Comparison of ENCODE assay signal across 8 cellular contexts in the genomic region with DNA sequence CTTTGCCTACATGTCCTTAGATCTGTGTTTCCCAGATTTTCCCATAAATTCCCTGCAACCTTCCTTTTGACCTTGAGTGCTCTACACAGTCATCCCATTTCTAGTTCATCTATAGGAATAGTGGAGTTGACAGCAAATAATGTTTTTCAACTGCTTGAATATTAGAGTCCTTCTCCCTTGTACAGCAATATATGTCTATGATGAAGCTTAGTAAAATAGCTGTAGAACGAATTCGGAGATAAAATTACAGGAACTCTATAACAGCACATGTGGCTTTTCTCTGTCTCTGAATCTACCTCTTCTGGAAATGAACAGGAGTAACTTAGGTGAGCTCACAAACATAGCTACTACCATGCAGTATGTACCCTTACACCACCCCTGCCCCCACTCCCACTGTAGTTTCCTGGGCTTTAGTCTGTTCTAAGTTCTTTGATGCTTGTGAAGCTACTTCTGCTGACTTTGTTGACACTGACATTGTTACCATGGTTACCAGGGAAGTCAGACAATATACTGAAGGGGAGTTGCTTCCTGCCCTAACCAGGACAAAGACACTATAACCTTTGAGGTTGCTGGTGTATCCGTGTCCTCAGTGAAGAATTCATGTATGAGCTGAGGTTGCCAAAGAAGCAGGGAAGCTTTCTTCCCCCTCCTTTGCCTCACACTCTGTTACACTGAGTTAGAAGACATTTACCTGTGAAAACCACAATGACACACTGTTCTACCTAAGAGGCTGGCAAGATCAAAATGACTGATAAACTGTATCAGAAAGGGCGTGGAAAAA. TPM values are rescaled to one million over a fixed set of nuclear protein-coding genes. Genes with fewer than 3 reads are reported as not detected.
DNase-seq lines count a peak whose midpoint lies in the region; ATAC-seq and TF ChIP-seq lines count a peak whose summit lies in the region.

No MANE protein-coding gene starts in this region.

- no peaks in the 10 kb centered on the region for H3K36me3 Mint-ChIP-seq in type B pancreatic cell

- no peak overlapping the region for H3K27ac Mint-ChIP-seq in type B pancreatic cell

- no peak overlapping the region for H4K91ac ChIP-seq in neuronal stem cell (ENCODE audit: low read depth, low read length, poor library complexity)

- H2BK120ac ChIP-seq in neuronal stem cell (ENCODE audit: low read depth, low read length) = no peak overlapping the region

- no peak overlapping the region for H3K27ac ChIP-seq in mammary epithelial cell (ENCODE audit: insufficient read depth, low read depth, low read length)
- no peak overlapping the region for H3K27ac ChIP-seq in neuronal stem cell (replicated peaks; ENCODE audit: low read length)

- H2BK5ac ChIP-seq in neuronal stem cell (ENCODE audit: low read length) = no peak overlapping the region

- no peak overlapping the region for H3K23ac ChIP-seq in neuronal stem cell (ENCODE audit: low read depth, low read length, poor library complexity)

- peaks cover 4% of the 10 kb centered on the region for H3K27me3 Mint-ChIP-seq in type B pancreatic cell

- H3K4me1 ChIP-seq in mammary epithelial cell (ENCODE audit: insufficient read depth, low read length) (peaks cover 13% of the 10 kb centered on the region), neuronal stem cell (ENCODE audit: control insufficient read depth in 2 of 2, insufficient read depth in 1 of 2, low read depth in 1 of 2, low read length in 2 of 2) (peaks cover 4 to 12% of the 10 kb centered on the region in 2 donors)

- no peaks in the 10 kb centered on the region for H3K79me1 ChIP-seq in neuronal stem cell (ENCODE audit: low read depth, low read length)

- ATAC-seq in HG03175 (IDR thresholded peaks at IDR 0.05; ENCODE audit: unreplicated experiment) (peak; percentile 64), GM18520 (IDR thresholded peaks at IDR 0.05; ENCODE audit: unreplicated experiment) (no peak), HG02852 (IDR thresholded peaks at IDR 0.05; ENCODE audit: unreplicated experiment) (no peak)

- H2AFZ ChIP-seq in mammary epithelial cell (ENCODE audit: low read depth, low read length) = no peak overlapping the region
- no peak overlapping the region for H2AFZ ChIP-seq in neuronal stem cell (ENCODE audit: low read length)

- DNase-seq in T-helper 22 cell (ENCODE audit: low read depth) = peak; percentile 83
- DNase-seq in mammary epithelial cell = peak; percentile 88
- DNase-seq in neuronal stem cell (ENCODE audit: low spot score) = peak; percentile 26
- no peak for DNase-seq in EL
- DNase-seq in type B pancreatic cell (ENCODE audit: extremely low spot score, unreplicated experiment) = no peak

- no peak overlapping the region for H2BK15ac ChIP-seq in neuronal stem cell (ENCODE audit: low read length)

- no peaks in the 10 kb centered on the region for H3K36me3 ChIP-seq in mammary epithelial cell (ENCODE audit: insufficient read depth, low read length)
- no peaks in the 10 kb centered on the region for H3K36me3 ChIP-seq in neuronal stem cell (replicated peaks in 1 of 2; ENCODE audit: control insufficient read depth in 2 of 2, insufficient read depth in 2 of 2, low read length in 2 of 2)

- no peak for TF ChIP-seq CTCF in mammary epithelial cell (conservative IDR thresholded peaks at IDR 0.05 in 1 of 2, IDR thresholded peaks at IDR 0.05 in 1 of 2; ENCODE audit: extremely low read depth in 1 of 2, insufficient read depth in 1 of 2, low read depth in 1 of 2, low read length in 2 of 2)
- TF ChIP-seq CTCF in type B pancreatic cell (conservative IDR thresholded peaks at IDR 0.05) = no peak

- H3K4me2 ChIP-seq in mammary epithelial cell (ENCODE audit: insufficient read depth, low read depth, low read length) = no peak overlapping the region
- no peak overlapping the region for H3K4me2 ChIP-seq in neuronal stem cell (ENCODE audit: insufficient read depth, low read length, poor library complexity, severe bottlenecking)

- H3K79me2 ChIP-seq in mammary epithelial cell (ENCODE audit: insufficient read depth, low read length) = no peaks in the 10 kb centered on the region

- H3K4me3 Mint-ChIP-seq in type B pancreatic cell = no peak overlapping the region

- BruUV-seq in mammary epithelial cell (replicated peaks; lab: Mats Ljungman, UMichigan) = no TSS peak

- H4K8ac ChIP-seq in neuronal stem cell (ENCODE audit: low read depth, low read length) = no peak overlapping the region

- CTCF ChIA-PET in mammary epithelial cell (lab: Charles Lee; ENCODE audit: low non-redundant PET) = interaction anchor here (0.5 to 0.6 kb wide), 2 partner anchors 73 to 1307 kb away, joined by 3 to 7 read pairs; no protein-coding TSS in a partner anchor

- H3K9me3 Mint-ChIP-seq in type B pancreatic cell = peaks cover 11% of the 10 kb centered on the region

- peaks cover 8% of the 10 kb centered on the region for H3K4me1 Mint-ChIP-seq in type B pancreatic cell (ENCODE audit: unreplicated experiment)

- H3K9me3 ChIP-seq in mammary epithelial cell (replicated peaks; ENCODE audit: insufficient read depth, low read length) (no peaks in the 10 kb centered on the region), neuronal stem cell (replicated peaks in 1 of 2; ENCODE audit: control insufficient read depth in 2 of 2, insufficient read depth in 1 of 2, low read depth in 1 of 2, low read length in 2 of 2) (peaks cover 2 to 17% of the 10 kb centered on the region in 2 donors)

- no peak overlapping the region for H2BK12ac ChIP-seq in neuronal stem cell (ENCODE audit: low read length)

- H3K4ac ChIP-seq in neuronal stem cell (ENCODE audit: low read length) = no peak overlapping the region

- WGBS in mammary epithelial cell (ENCODE audit: low coverage, missing lambda C conversion rate) = 50% methylated on average over 4 of the region's 4 CpGs
- WGBS in neuronal stem cell (ENCODE audit: extremely low coverage in 2 of 2, insufficient read length in 2 of 2, insufficient replicate concordance in 1 of 2), 2 donors = no CpG with 5 or more reads among the region's 4 CpGs

- H3K27me3 ChIP-seq in mammary epithelial cell (ENCODE audit: insufficient read depth, low read length) (no peaks in the 10 kb centered on the region), neuronal stem cell (ENCODE audit: control insufficient read depth in 3 of 3, insufficient read depth in 3 of 3, low read depth in 1 of 3, low read length in 3 of 3) (no peaks in the 10 kb centered on the region)

- H3K14ac ChIP-seq in neuronal stem cell (ENCODE audit: low read length) = no peak overlapping the region

- H3K9ac ChIP-seq in mammary epithelial cell (ENCODE audit: insufficient read depth, low read length) = no peak overlapping the region
- H3K9ac ChIP-seq in neuronal stem cell (ENCODE audit: low read depth, low read length, poor library complexity) = no peak overlapping the region

- no peak overlapping the region for H3K18ac ChIP-seq in neuronal stem cell (ENCODE audit: low read length)

- intact Hi-C loops in mammary epithelial cell (cut with micrococcal nuclease) = no loop called here

- no peaks in the 10 kb centered on the region for H4K20me1 ChIP-seq in mammary epithelial cell (ENCODE audit: insufficient read depth, low read length)

- in situ Hi-C loops in mammary epithelial cell (cut with MboI; ENCODE audit: low sequenced_read_pairs in 2 of 2) = no loop called here

- H3K4me3 ChIP-seq in mammary epithelial cell (replicated peaks in 1 of 3; ENCODE audit: insufficient read depth in 1 of 3, low read depth in 2 of 3, low read length in 3 of 3) = no peak overlapping the region
- H3K4me3 ChIP-seq in neuronal stem cell (ENCODE audit: low read length in 2 of 2) = no peak overlapping the region

- no peak overlapping the region for H2AK5ac ChIP-seq in neuronal stem cell (ENCODE audit: low read depth, low read length)

- dilution Hi-C loops in mammary epithelial cell (cut with HindIII; ENCODE audit: low sequenced_read_pairs) = loop anchor here (5.0 kb wide), 2 partner anchors 58 to 77 kb away; no protein-coding TSS in a partner anchor

RNA-seq across cellular contexts. Expression of a gene that starts 35.8 kb away (rescaled TPM):
- total RNA-seq in mammary epithelial cell = 1 to 10 TPM; 1.0 to 2.0 TPM
- 2.9 TPM for polyA plus RNA-seq in mammary epithelial cell
- 18.8 TPM for polyA minus RNA-seq in mammary epithelial cell
- 5.8 TPM for polyA plus RNA-seq in neuronal stem cell (2013, experiment 1 of 2)
- polyA plus RNA-seq in neuronal stem cell (2013, experiment 2 of 2) = 5.4 TPM
- total RNA-seq in type B pancreatic cell (ENCODE audit: low replicate concordance) = 4.1 and 6.2 TPM in 2 replicates

Comparison
In these comparisons a context has a peak if more than half of its experiments do, and no peak if none do; other contexts are left out.
1. DNase-seq: peak in T-helper 22 cell (single experiment), mammary epithelial cell (single experiment) and neuronal stem cell (single experiment); none in EL (single experiment) and type B pancreatic cell (single experiment).